ENCODE assay signal across 8 cellular contexts in the genomic region with DNA sequence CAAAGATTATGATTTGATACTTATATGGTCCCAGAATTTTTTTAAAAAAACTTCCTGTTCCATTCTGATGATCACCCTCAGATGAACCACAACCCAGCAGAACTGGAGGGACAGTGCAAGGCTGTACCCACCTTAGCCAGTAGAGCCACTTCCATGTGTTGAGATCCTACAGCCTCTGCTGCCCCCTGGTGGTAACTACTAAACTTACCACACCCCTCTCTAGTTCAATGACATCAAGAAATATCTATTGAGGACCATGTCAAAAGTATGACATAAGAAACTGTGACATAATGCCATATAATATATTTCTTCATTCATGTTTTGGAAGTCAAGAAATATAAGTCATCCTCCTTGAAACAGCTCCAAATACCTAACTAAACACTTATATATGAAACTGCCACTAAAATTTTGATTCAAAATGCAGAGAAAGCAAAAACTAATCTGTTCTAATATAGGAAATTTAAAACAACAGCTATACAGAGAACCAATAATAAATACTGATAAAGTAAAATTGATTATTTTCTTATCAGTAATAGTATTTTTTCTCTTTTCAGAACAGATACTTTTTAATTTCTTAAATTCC.
DNase-seq lines count a peak whose midpoint lies in the region; ATAC-seq, FAIRE-seq and TF ChIP-seq lines count a peak whose summit lies in the region.

No MANE protein-coding gene starts in this region.

- ATAC-seq in GM18858 (IDR thresholded peaks at IDR 0.05; ENCODE audit: unreplicated experiment) (peak; percentile 98), HG03045 (IDR thresholded peaks at IDR 0.05; ENCODE audit: unreplicated experiment) (peak; percentile 99)

- H3K27ac ChIP-seq in VCaP (no peak overlapping the region), breast epithelium (no peak overlapping the region)

- H3K27me3 ChIP-seq in breast epithelium: no peaks in the 10 kb centered on the region

- TF ChIP-seq POLR2A in breast epithelium (IDR thresholded peaks at IDR 0.05): no peak

- peak; percentile 98 for FAIRE-seq in islet of Langerhans (lab: Jason Lieb, UNC)

- H3K9me3 ChIP-seq in breast epithelium: no peaks in the 10 kb centered on the region

- H3K36me3 ChIP-seq in breast epithelium: no peaks in the 10 kb centered on the region

- TF ChIP-seq CTCF in VCaP (conservative IDR thresholded peaks at IDR 0.05): peak; percentile 80
- TF ChIP-seq CTCF in breast epithelium (IDR thresholded peaks at IDR 0.05): peak; percentile 88 to 94 (median 92)

- DNase-seq in AG08396 (ENCODE audit: low spot score) (peak; percentile 62), NCI-H2107 (lab: John Stamatoyannopoulos, UW) (peak; percentile 43), breast epithelium (ENCODE audit: low spot score in 2 of 2) (peak; percentile 48 to 52)
- DNase-seq in stimulated activated CD4-positive, alpha-beta T cell treated with anti-CD3 and anti-CD28 coated beads, Interleukin-1b, Interleukin-23, amount 100 ng/mL, for 24 hours (ENCODE audit: low read depth in 4 of 4, low spot score in 1 of 4): peak; percentile 52 to 59 (median 56)

- H3K4me3 ChIP-seq in breast epithelium: no peak overlapping the region

- no peaks in the 10 kb centered on the region for H3K4me1 ChIP-seq in breast epithelium

- intact Hi-C loops in breast epithelium (cut with DNase I; ENCODE audit: low total_unique reads): no loop called here
